1 cellular context compared by ENCODE assay signal in the genomic region with DNA sequence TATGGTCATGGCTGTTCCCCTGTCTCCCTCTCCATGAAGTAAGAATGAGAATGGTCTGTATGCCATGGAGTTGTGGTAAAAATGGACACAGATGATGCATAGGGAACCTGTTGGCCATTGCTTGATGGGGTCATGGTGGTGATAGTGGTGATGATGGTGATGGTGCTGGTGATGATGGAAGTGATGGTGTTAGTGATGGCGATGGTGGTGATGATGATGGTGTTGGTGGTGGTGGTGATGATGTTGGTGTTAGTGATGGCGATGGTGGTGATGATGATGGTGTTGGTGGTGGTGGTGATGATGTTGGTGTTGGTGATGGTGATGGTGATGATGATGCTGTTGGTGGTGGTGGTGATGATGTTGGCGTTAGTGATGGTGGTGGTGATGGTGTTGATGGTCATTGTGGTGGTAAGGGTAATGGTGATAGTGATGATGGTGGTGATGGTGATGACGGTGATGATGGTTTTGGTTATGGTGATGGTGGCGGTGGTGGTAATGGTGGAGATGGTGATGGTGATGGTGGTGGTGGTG.
TF ChIP-seq lines count a peak whose summit lies in the region.

No MANE protein-coding gene starts in this region.

TF ChIP-seq in GM12878, 131 proteins besides CTCF, POLR2A, EP300 and RAD21:
- TF ChIP-seq CBX3 (IDR thresholded peaks at IDR 0.05; ENCODE audit: borderline replicate concordance, low read depth), result no peak
- no peak for TF ChIP-seq IKZF1 (conservative IDR thresholded peaks at IDR 0.05)
- TF ChIP-seq PAX5 (IDR thresholded peaks at IDR 0.05; ENCODE audit: borderline replicate concordance, low read depth, low read length), result no peak
- TF ChIP-seq STAT3 (IDR thresholded peaks at IDR 0.05; ENCODE audit: low read depth, low read length), result no peak
- no peak for TF ChIP-seq JUND (IDR thresholded peaks at IDR 0.05; ENCODE audit: low read depth, low read length)
